In genomic region chr15:66424963-66425612, GRCh38 we compare ENCODE assay signal across 20 cellular contexts. TPM values are rescaled to one million over a fixed set of nuclear protein-coding genes. Genes with fewer than 3 reads are reported as not detected.
DNase-seq lines count a peak whose midpoint lies in the region; ATAC-seq, FAIRE-seq and TF ChIP-seq lines count a peak whose summit lies in the region.
"Had no signal": no experiment of that assay in that cellular context is flagged by ENCODE, and none has a peak within 500 bp of the region (broad histone marks: within the 10 kb centered on the region; RNA-seq: fewer than 3 reads in every experiment).

No MANE protein-coding gene starts in this region.

- no peaks in the 10 kb centered on the region for H3K9me3 Mint-ChIP-seq in activated CD8-positive, alpha-beta T cell treated with anti-CD3 and anti-CD28 coated beads for 36 hours
- no peaks in the 10 kb centered on the region for H3K9me3 Mint-ChIP-seq in activated CD8-positive, alpha-beta T cell treated with anti-CD3 and anti-CD28 coated beads, Interleukin-2, amount 10 ng/mL, durations not matched to agents 7 days and 5 days (ENCODE audit: insufficient read depth)
- H3K9me3 Mint-ChIP-seq in progenitor cell of endocrine pancreas (ENCODE audit: low read depth) = peaks cover 3% of the 10 kb centered on the region
- H3K9me3 Mint-ChIP-seq: activated T-cell treated with anti-CD3 and anti-CD28 coated beads, Interleukin-2, amount 50 U/mL, for 72 hours had no signal

- H3K27ac Mint-ChIP-seq in activated CD8-positive, alpha-beta T cell treated with anti-CD3 and anti-CD28 coated beads for 36 hours = peak overlapping the region; percentile 57
- H3K27ac Mint-ChIP-seq in activated CD8-positive, alpha-beta T cell treated with anti-CD3 and anti-CD28 coated beads, Interleukin-2, amount 10 ng/mL, durations not matched to agents 7 days and 5 days = no peak overlapping the region
- H3K27ac Mint-ChIP-seq in progenitor cell of endocrine pancreas = peak overlapping the region; percentile 15
- H3K27ac Mint-ChIP-seq: activated T-cell treated with anti-CD3 and anti-CD28 coated beads, Interleukin-2, amount 50 U/mL, for 72 hours had no signal

- no peak for DNase-seq in activated CD8-positive, alpha-beta T cell treated with anti-CD3 and anti-CD28 coated beads for 36 hours
- no peak for DNase-seq in activated CD8-positive, alpha-beta T cell treated with anti-CD3 and anti-CD28 coated beads, Interleukin-2, amount 10 ng/mL, durations not matched to agents 7 days and 5 days
- DNase-seq in GM19239 (ENCODE audit: insufficient read length, low spot score) (no peak), caudate nucleus (lab: John Stamatoyannopoulos, UW) (peak in 21 of 61 donors; percentile 3 to 80 (median 27)), progenitor cell of endocrine pancreas (ENCODE audit: low spot score, unreplicated experiment) (no peak), NCI-H524 (lab: John Stamatoyannopoulos, UW) (no peak), psoas muscle (no peak), NCI-H510A treated with DMSO at 0.1 percent for 48 hours (lab: John Stamatoyannopoulos, UW) (no peak)
- DNase-seq: ACHN; activated T-cell treated with anti-CD3 and anti-CD28 coated beads, Interleukin-2, amount 50 U/mL, for 72 hours; central memory CD4-positive, alpha-beta T cell; DMS153; NCI-H2081; NCI-H510A; stimulated activated CD4-positive, alpha-beta T cell treated with anti-CD3 and anti-CD28 coated beads, Interleukin-4, amount 100 ng/mL, for 4 hours had no signal

- FAIRE-seq in GM19239 (lab: Jason Lieb, UNC) = peak; percentile 75
- FAIRE-seq: K562, TTC549, urothelium cell line had no signal

- H3K4me1 Mint-ChIP-seq in activated CD8-positive, alpha-beta T cell treated with anti-CD3 and anti-CD28 coated beads for 36 hours (ENCODE audit: low read depth) = peaks cover 50% of the 10 kb centered on the region
- peaks cover 43% of the 10 kb centered on the region for H3K4me1 Mint-ChIP-seq in activated CD8-positive, alpha-beta T cell treated with anti-CD3 and anti-CD28 coated beads, Interleukin-2, amount 10 ng/mL, durations not matched to agents 7 days and 5 days (ENCODE audit: low read depth)
- no peaks in the 10 kb centered on the region for H3K4me1 Mint-ChIP-seq in progenitor cell of endocrine pancreas (ENCODE audit: low read depth)

- H3K27ac ChIP-seq in caudate nucleus (ENCODE audit: low read depth, low read length) (peak overlapping the region; percentile 52), psoas muscle (no peak overlapping the region)
- H3K27ac ChIP-seq: gastroesophageal sphincter had no signal

- H3K27me3 Mint-ChIP-seq in activated CD8-positive, alpha-beta T cell treated with anti-CD3 and anti-CD28 coated beads for 36 hours = no peaks in the 10 kb centered on the region
- H3K27me3 Mint-ChIP-seq in activated CD8-positive, alpha-beta T cell treated with anti-CD3 and anti-CD28 coated beads, Interleukin-2, amount 10 ng/mL, durations not matched to agents 7 days and 5 days (ENCODE audit: low read depth) = no peaks in the 10 kb centered on the region
- no peaks in the 10 kb centered on the region for H3K27me3 Mint-ChIP-seq in progenitor cell of endocrine pancreas

- CTCF ChIA-PET in activated CD8-positive, alpha-beta T cell treated with anti-CD3 and anti-CD28 coated beads for 36 hours (lab: Charles Lee) = interaction anchor here (1.0 to 1.1 kb wide), 2 partner anchors 12 to 16 kb away, joined by 3 read pairs; no protein-coding TSS in a partner anchor
- CTCF ChIA-PET in activated CD8-positive, alpha-beta T cell treated with anti-CD3 and anti-CD28 coated beads, Interleukin-2, amount 10 ng/mL, durations not matched to agents 7 days and 5 days (lab: Charles Lee) = interaction anchor here (1.0 to 1.5 kb wide), 4 partner anchors 12 to 73 kb away, joined by 3 to 5 read pairs (median 4); no protein-coding TSS in a partner anchor

- H3K9me3 ChIP-seq in psoas muscle = no peaks in the 10 kb centered on the region
- H3K9me3 ChIP-seq: gastroesophageal sphincter had no signal

- H3K4me3 Mint-ChIP-seq in activated CD8-positive, alpha-beta T cell treated with anti-CD3 and anti-CD28 coated beads for 36 hours = no peak overlapping the region
- no peak overlapping the region for H3K4me3 Mint-ChIP-seq in activated CD8-positive, alpha-beta T cell treated with anti-CD3 and anti-CD28 coated beads, Interleukin-2, amount 10 ng/mL, durations not matched to agents 7 days and 5 days
- H3K4me3 Mint-ChIP-seq in progenitor cell of endocrine pancreas (ENCODE audit: low read depth) = no peak overlapping the region

- no peaks in the 10 kb centered on the region for H3K4me1 ChIP-seq in psoas muscle
- H3K4me1 ChIP-seq: gastroesophageal sphincter had no signal

- no peak for ATAC-seq in activated CD8-positive, alpha-beta T cell treated with anti-CD3 and anti-CD28 coated beads for 36 hours
- no peak for ATAC-seq in activated CD8-positive, alpha-beta T cell treated with anti-CD3 and anti-CD28 coated beads, Interleukin-2, amount 10 ng/mL, durations not matched to agents 7 days and 5 days
- no peak for ATAC-seq in psoas muscle
- ATAC-seq: activated T-cell treated with anti-CD3 and anti-CD28 coated beads, Interleukin-2, amount 50 U/mL, for 72 hours; esophagus mucosa; gastroesophageal sphincter; K562 had no signal

- intact Hi-C loops in activated CD8-positive, alpha-beta T cell treated with anti-CD3 and anti-CD28 coated beads for 36 hours (cut with micrococcal nuclease) = no loop called here
- intact Hi-C loops in psoas muscle (cut with DNase I) = no loop called here

- H3K36me3 ChIP-seq in psoas muscle (ENCODE audit: insufficient read depth in 1 of 2, low read depth in 1 of 2) = no peaks in the 10 kb centered on the region
- H3K36me3 ChIP-seq: gastroesophageal sphincter had no signal

- H3K36me3 Mint-ChIP-seq in activated CD8-positive, alpha-beta T cell treated with anti-CD3 and anti-CD28 coated beads for 36 hours (ENCODE audit: low read depth) = peaks cover 47% of the 10 kb centered on the region
- peaks cover 46% of the 10 kb centered on the region for H3K36me3 Mint-ChIP-seq in activated CD8-positive, alpha-beta T cell treated with anti-CD3 and anti-CD28 coated beads, Interleukin-2, amount 10 ng/mL, durations not matched to agents 7 days and 5 days (ENCODE audit: low read depth)
- H3K36me3 Mint-ChIP-seq in progenitor cell of endocrine pancreas (ENCODE audit: insufficient read depth) = peaks cover 3% of the 10 kb centered on the region

- no peaks in the 10 kb centered on the region for H3K27me3 ChIP-seq in psoas muscle (ENCODE audit: insufficient read depth in 3 of 3, low read length in 2 of 3)
- H3K27me3 ChIP-seq: gastroesophageal sphincter had no signal

- TF ChIP-seq CTCF in activated CD8-positive, alpha-beta T cell treated with anti-CD3 and anti-CD28 coated beads for 36 hours (IDR thresholded peaks at IDR 0.05) = no peak
- TF ChIP-seq CTCF in progenitor cell of endocrine pancreas (IDR thresholded peaks at IDR 0.05; ENCODE audit: unreplicated experiment) = no peak
- no peak for TF ChIP-seq CTCF in psoas muscle (IDR thresholded peaks at IDR 0.05)

- H3K4me3 ChIP-seq in psoas muscle = no peak overlapping the region
- H3K4me3 ChIP-seq: gastroesophageal sphincter, K562 had no signal

- POLR2A ChIA-PET in activated CD8-positive, alpha-beta T cell treated with anti-CD3 and anti-CD28 coated beads for 36 hours (lab: Charles Lee) = interaction anchor here (0.8 to 1.0 kb wide), 3 partner anchors 9 to 18 kb away, joined by 3 to 4 read pairs (median 3); no protein-coding TSS in a partner anchor
- POLR2A ChIA-PET in activated CD8-positive, alpha-beta T cell treated with anti-CD3 and anti-CD28 coated beads, Interleukin-2, amount 10 ng/mL, durations not matched to agents 7 days and 5 days (lab: Charles Lee) = no interaction called here

- WGBS in psoas muscle, 3 donors = 93 to 95% (median 93%) methylated on average over 9 of the region's 9 CpGs

RNA-seq across cellular contexts. Expression of gene MAP2K1, which starts 38.4 kb away (rescaled TPM):
- 100 to 1,000 TPM; 117 to 118 TPM for total RNA-seq in activated CD8-positive, alpha-beta T cell treated with anti-CD3 and anti-CD28 coated beads for 36 hours
- 100 to 1,000 TPM; 108 to 118 TPM for total RNA-seq in activated CD8-positive, alpha-beta T cell treated with anti-CD3 and anti-CD28 coated beads, Interleukin-2, amount 10 ng/mL, durations not matched to agents 7 days and 5 days
- total RNA-seq in progenitor cell of endocrine pancreas (28.6 TPM in 2 replicates), psoas muscle (10 to 100 TPM; 56.3 to 90.0 (median 64.8) TPM)
- polyA plus RNA-seq in psoas muscle = 100 to 1,000 TPM in 1 of 3 donors, 10 to 100 TPM in 2; 66.9 to 135 (median 84.7) TPM
